In the genomic region with DNA sequence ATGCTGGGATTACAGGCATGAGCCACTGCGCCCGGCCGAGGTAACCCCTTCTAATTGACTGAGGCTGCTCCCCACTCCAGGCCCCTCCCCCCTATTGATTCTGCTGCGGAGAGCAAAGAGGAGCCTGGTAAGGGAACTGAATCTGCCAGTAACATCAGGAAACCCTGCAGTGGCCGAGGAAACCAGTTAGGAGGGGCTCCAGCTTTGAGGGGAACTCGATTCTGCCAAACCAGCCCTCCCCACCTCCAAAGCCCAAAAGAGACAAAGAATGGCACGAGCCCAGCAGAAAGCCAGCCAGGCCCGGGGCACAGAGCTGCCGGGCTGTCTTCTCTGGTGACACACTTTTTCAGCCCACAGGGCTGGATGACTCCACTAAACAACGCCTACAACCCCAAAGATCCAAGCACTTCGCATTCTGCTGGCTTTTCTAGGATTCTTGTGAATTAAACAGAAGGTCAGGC, we compare ENCODE assay signal across 1 cellular context.
TF ChIP-seq lines count a peak whose summit lies in the region.

No MANE protein-coding gene starts in this region.

TF ChIP-seq in HepG2, 621 proteins besides CTCF, POLR2A, EP300 and RAD21:
- TF ChIP-seq SMAD9 (CRISPR knock-in tag; IDR thresholded peaks at IDR 0.05) (no peak), RBAK (CRISPR knock-in tag; IDR thresholded peaks at IDR 0.05) (no peak), ZNF468 (CRISPR knock-in tag; IDR thresholded peaks at IDR 0.05) (no peak)
